33 cellular contexts compared by ENCODE assay signal in the genomic region with DNA sequence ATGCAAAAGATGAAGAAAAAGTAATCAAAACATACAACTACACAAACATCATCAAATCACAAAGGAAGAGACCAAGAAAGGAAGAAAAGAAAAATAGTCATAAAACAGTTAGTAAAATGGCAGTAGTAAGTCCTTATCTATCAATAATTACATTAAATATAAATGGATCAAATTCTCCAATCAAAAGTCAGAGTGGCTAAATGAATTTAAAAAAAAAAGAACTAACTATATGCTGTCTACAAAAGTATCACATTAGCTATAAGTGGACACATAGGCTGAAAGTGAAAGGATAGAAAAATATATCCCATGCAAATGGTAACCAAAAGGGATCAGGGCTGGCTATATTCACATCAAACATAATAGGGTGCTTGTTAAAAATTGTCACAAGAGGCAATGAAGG.
"Had no signal": no experiment of that assay in that cellular context is flagged by ENCODE, and none has a peak within 500 bp of the region (broad histone marks: within the 10 kb centered on the region; RNA-seq: fewer than 3 reads in every experiment).

No MANE protein-coding gene starts in this region.

- H3K4me1 ChIP-seq: adrenal gland, ascending aorta, body of pancreas, breast epithelium had no signal

- H3K27ac ChIP-seq: adrenal gland, ascending aorta, body of pancreas, brain microvascular endothelial cell, breast epithelium, cardiac muscle cell had no signal

- H3K36me3 ChIP-seq: adrenal gland, ascending aorta, brain microvascular endothelial cell, breast epithelium, cardiac muscle cell had no signal

- DNase-seq: activated effector memory CD4-positive, alpha-beta T cell treated with anti-CD3 and anti-CD28 coated beads, Interleukin-2, amount 50 U/mL, for 16 hours; activated effector memory CD4-positive, alpha-beta T cell treated with Interleukin-2 at 50 U/mL for 16 hours; activated gamma-delta T cell; activated gamma-delta T cell treated with Interleukin-2 at 50 U/mL for 16 hours; activated naive CD4-positive, alpha-beta T cell; activated naive CD4-positive, alpha-beta T cell treated with anti-CD3 and anti-CD28 coated beads for 36 hours; activated naive CD4-positive, alpha-beta T cell treated with anti-CD3 and anti-CD28 coated beads, Interleukin-2, amount 10 ng/mL, durations not matched to agents 7 days and 5 days; activated naive CD4-positive, alpha-beta T cell treated with anti-CD3 and anti-CD28 coated beads, Interleukin-2, amount 50 U/mL, for 16 hours; activated naive CD4-positive, alpha-beta T cell treated with Interleukin-2 at 50 U/mL for 16 hours; activated naive CD8-positive, alpha-beta T cell treated with anti-CD3 and anti-CD28 coated beads for 36 hours; activated naive CD8-positive, alpha-beta T cell treated with anti-CD3 and anti-CD28 coated beads, Interleukin-2, amount 10 ng/mL, durations not matched to agents 7 days and 5 days; activated naive CD8-positive, alpha-beta T cell treated with anti-CD3 and anti-CD28 coated beads, Interleukin-2, amount 50 U/mL, for 24 hours; activated T-cell treated with anti-CD3 and anti-CD28 coated beads, Interleukin-2, amount 50 U/mL, for 24 hours; activated T-cell treated with anti-CD3 and anti-CD28 coated beads, Interleukin-2, amount 50 U/mL, for 4 hours; activated T-cell treated with anti-CD3 and anti-CD28 coated beads, Interleukin-2, amount 50 U/mL, for 48 hours; activated T-cell treated with anti-CD3 and anti-CD28 coated beads, Interleukin-2, amount 50 U/mL, for 72 hours; adrenal gland; amniotic stem cell; amygdala; anterior cingulate cortex; aorta; body of pancreas; brain microvascular endothelial cell; caudate nucleus; central memory CD4-positive, alpha-beta T cell; cerebellar nuclear complex had no signal

- ATAC-seq: activated naive CD4-positive, alpha-beta T cell treated with anti-CD3 and anti-CD28 coated beads, Interleukin-2, amount 50 U/mL, for 72 hours; activated naive CD8-positive, alpha-beta T cell treated with anti-CD3 and anti-CD28 coated beads, Interleukin-2, amount 50 U/mL, for 24 hours; activated T-cell treated with anti-CD3 and anti-CD28 coated beads, Interleukin-2, amount 50 U/mL, for 4 hours; activated T-cell treated with anti-CD3 and anti-CD28 coated beads, Interleukin-2, amount 50 U/mL, for 72 hours; activated T-helper 17 cell treated with anti-CD3 and anti-CD28 coated beads, Interleukin-2, amount 50 U/mL, for 72 hours; body of pancreas had no signal

- FAIRE-seq: astrocyte, bronchial epithelial cell had no signal

- H3K9me3 ChIP-seq: ascending aorta, body of pancreas had no signal

- H3K27me3 ChIP-seq: adrenal gland, ascending aorta, body of pancreas, brain microvascular endothelial cell, breast epithelium, cardiac muscle cell had no signal

- H3K4me3 ChIP-seq: adrenal gland, ascending aorta, body of pancreas, breast epithelium, cardiac muscle cell had no signal
